In genomic region chr1:247539214-247539613, GRCh38 we compare ENCODE assay signal across 2 cellular contexts.
TF ChIP-seq lines count a peak whose summit lies in the region.

No MANE protein-coding gene starts in this region.

TF ChIP-seq in GM12891, 5 proteins besides CTCF, POLR2A, EP300 and RAD21:
- TF ChIP-seq TAF1 (IDR thresholded peaks at IDR 0.05; ENCODE audit: low read depth, low read length), result no peak
- no peak for TF ChIP-seq POU2F2 (IDR thresholded peaks at IDR 0.05; ENCODE audit: low read depth, low read length)
- no peak for TF ChIP-seq PAX5 (IDR thresholded peaks at IDR 0.05; ENCODE audit: insufficient read depth, low read length, severe bottlenecking)
- TF ChIP-seq POLR2AphosphoS5 (IDR thresholded peaks at IDR 0.05; ENCODE audit: low read depth, low read length), result no peak

TF ChIP-seq in H1, 55 proteins besides CTCF, POLR2A, EP300 and RAD21:
- TF ChIP-seq JUND (IDR thresholded peaks at IDR 0.05; ENCODE audit: low read length) (no peak), BCL11A (IDR thresholded peaks at IDR 0.05; ENCODE audit: low read depth in 2 of 2, low read length in 2 of 2) (no peak), RNF2 (IDR thresholded peaks at IDR 0.05; ENCODE audit: borderline replicate concordance, low read depth, low read length, missing control alignments, poor library complexity, severe bottlenecking) (no peak), SAP30 (IDR thresholded peaks at IDR 0.05; ENCODE audit: insufficient read depth, insufficient replicate concordance, low read length) (no peak), NRF1 (IDR thresholded peaks at IDR 0.05; ENCODE audit: low read depth, low read length) (no peak), TCF12 (IDR thresholded peaks at IDR 0.05; ENCODE audit: low read depth, low read length) (no peak)
